ENCODE assay signal across 9 cellular contexts in genomic region chr9:93128011-93128714, GRCh38. TPM values are rescaled to one million over a fixed set of nuclear protein-coding genes. Genes with fewer than 3 reads are reported as not detected.
A peak's percentile ranks its signal among the peaks of the same experiment; 100 is the strongest.
DNase-seq lines count a peak whose midpoint lies in the region; ATAC-seq and TF ChIP-seq lines count a peak whose summit lies in the region.
"Had no signal": no experiment of that assay in that cellular context is flagged by ENCODE, and none has a peak within 500 bp of the region (broad histone marks: within the 10 kb centered on the region; RNA-seq: fewer than 3 reads in every experiment).

No MANE protein-coding gene starts in this region.

- peak overlapping the region; percentile 65 for H3K27ac Mint-ChIP-seq in activated naive CD4-positive, alpha-beta T cell treated with anti-CD3 and anti-CD28 coated beads, Interleukin-2, amount 10 ng/mL, durations not matched to agents 7 days and 5 days
- H3K27ac Mint-ChIP-seq in nephron, result peak overlapping the region; percentile 68 to 94 (median 93)

- peaks cover 22% of the 10 kb centered on the region for H3K36me3 Mint-ChIP-seq in activated naive CD4-positive, alpha-beta T cell treated with anti-CD3 and anti-CD28 coated beads, Interleukin-2, amount 10 ng/mL, durations not matched to agents 7 days and 5 days
- peaks cover 4% of the 10 kb centered on the region for H3K36me3 Mint-ChIP-seq in nephron (ENCODE audit: low read depth)

- H3K27me3 Mint-ChIP-seq in activated naive CD4-positive, alpha-beta T cell treated with anti-CD3 and anti-CD28 coated beads, Interleukin-2, amount 10 ng/mL, durations not matched to agents 7 days and 5 days, result no peaks in the 10 kb centered on the region
- H3K27me3 Mint-ChIP-seq in nephron (ENCODE audit: low read depth), result no peaks in the 10 kb centered on the region

- no peaks in the 10 kb centered on the region for H3K27me3 ChIP-seq in upper lobe of left lung

- no peak for DNase-seq in activated naive CD4-positive, alpha-beta T cell treated with anti-CD3 and anti-CD28 coated beads, Interleukin-2, amount 10 ng/mL, durations not matched to agents 7 days and 5 days
- no peak for DNase-seq in activated naive CD4-positive, alpha-beta T cell treated with Interleukin-2 at 50 U/mL for 16 hours
- DNase-seq in coronary artery (ENCODE audit: low spot score), result peak; percentile 73
- no peak for DNase-seq in upper lobe of left lung
- no peak for DNase-seq in activated effector memory CD4-positive, alpha-beta T cell treated with anti-CD3 and anti-CD28 coated beads, Interleukin-2, amount 50 U/mL, for 16 hours
- no peak for DNase-seq in NCI-H69 (lab: John Stamatoyannopoulos, UW)
- DNase-seq: activated CD4-positive, CD25-positive, alpha-beta regulatory T cell treated with anti-CD3 and anti-CD28 coated beads, Interleukin-2, amount 50 U/mL, for 72 hours had no signal

- CTCF ChIA-PET in activated naive CD4-positive, alpha-beta T cell treated with anti-CD3 and anti-CD28 coated beads, Interleukin-2, amount 10 ng/mL, durations not matched to agents 7 days and 5 days (lab: Charles Lee), result interaction anchor here (1.2 kb wide), 1 partner anchor 19 kb away, joined by 8 read pairs; no protein-coding TSS in a partner anchor

- no peak for TF ChIP-seq EP300 in upper lobe of left lung (IDR thresholded peaks at IDR 0.05)

- no peak for TF ChIP-seq CTCF in coronary artery (IDR thresholded peaks at IDR 0.05)
- no peak for TF ChIP-seq CTCF in nephron (IDR thresholded peaks at IDR 0.05; ENCODE audit: unreplicated experiment in 3 of 3)
- no peak for TF ChIP-seq CTCF in upper lobe of left lung (IDR thresholded peaks at IDR 0.05)

- H3K4me1 ChIP-seq in upper lobe of left lung, result peaks cover 70 to 75% (median 71%) of the 10 kb centered on the region in 4 donors

- ATAC-seq in upper lobe of left lung (ENCODE audit: low FRiP score in 2 of 2) (no peak), GM21786 (IDR thresholded peaks at IDR 0.05; ENCODE audit: unreplicated experiment) (no peak)

- H3K4me1 Mint-ChIP-seq in activated naive CD4-positive, alpha-beta T cell treated with anti-CD3 and anti-CD28 coated beads, Interleukin-2, amount 10 ng/mL, durations not matched to agents 7 days and 5 days, result peaks cover 71% of the 10 kb centered on the region
- peaks cover 16% of the 10 kb centered on the region for H3K4me1 Mint-ChIP-seq in nephron

- 86 to 87% methylated on average over 9 to 14 of the region's 14 CpGs for WGBS in upper lobe of left lung, 2 donors

- no peak overlapping the region for H3K4me3 ChIP-seq in coronary artery
- no peak overlapping the region for H3K4me3 ChIP-seq in upper lobe of left lung

- no peak overlapping the region for H3K4me3 Mint-ChIP-seq in activated naive CD4-positive, alpha-beta T cell treated with anti-CD3 and anti-CD28 coated beads, Interleukin-2, amount 10 ng/mL, durations not matched to agents 7 days and 5 days
- H3K4me3 Mint-ChIP-seq in nephron, result no peak overlapping the region

- H3K36me3 ChIP-seq in upper lobe of left lung, result peaks cover 5 to 31% (median 23%) of the 10 kb centered on the region in 4 donors

- no peak for TF ChIP-seq POLR2A in upper lobe of left lung (IDR thresholded peaks at IDR 0.05)

- H3K27ac ChIP-seq in coronary artery, result peak overlapping the region in 1 of 2 donors; percentile 99
- peak overlapping the region; percentile 63 to 99 (median 87) for H3K27ac ChIP-seq in upper lobe of left lung

- H3K9me3 ChIP-seq in upper lobe of left lung, result no peaks in the 10 kb centered on the region

- no peaks in the 10 kb centered on the region for H3K9me3 Mint-ChIP-seq in activated naive CD4-positive, alpha-beta T cell treated with anti-CD3 and anti-CD28 coated beads, Interleukin-2, amount 10 ng/mL, durations not matched to agents 7 days and 5 days
- H3K9me3 Mint-ChIP-seq in nephron, result no peaks in the 10 kb centered on the region

RNA-seq across cellular contexts. Expression of gene NINJ1, which starts 5.9 kb away (rescaled TPM):
- 10 to 100 TPM; 35.6 to 83.9 (median 56.8) TPM for total RNA-seq in upper lobe of left lung

RNA-seq across cellular contexts. Expression of gene CARD19, which starts 32.1 kb away (rescaled TPM):
- total RNA-seq in upper lobe of left lung, result 10 to 100 TPM; 34.7 to 92.3 (median 41.7) TPM

RNA-seq across cellular contexts. Expression of gene WNK2, which starts 55.8 kb away (rescaled TPM):
- 10 to 100 TPM in 3 of 6 donors, 1 to 10 TPM in 3; 1.1 to 11.5 (median 7.3) TPM for total RNA-seq in upper lobe of left lung
